In the genomic region with DNA sequence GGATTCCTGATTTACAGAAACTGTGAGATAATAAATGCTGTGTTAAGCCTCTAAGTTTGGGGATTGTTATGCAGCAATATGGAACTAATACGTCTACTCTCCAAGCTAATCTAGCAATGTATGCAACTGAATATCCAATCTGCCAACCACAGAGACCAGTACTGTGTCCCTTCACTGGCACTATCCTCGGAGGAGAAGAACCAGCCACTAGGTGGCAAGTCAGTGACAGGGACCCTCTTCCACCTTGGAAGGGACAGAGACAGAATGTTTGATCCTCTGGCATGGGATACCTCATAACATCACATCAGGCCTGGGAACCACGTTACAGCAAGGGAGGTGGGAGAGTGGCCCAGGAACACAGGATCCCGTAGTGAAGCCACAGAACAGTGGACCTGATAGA, we compare ENCODE assay signal across 26 cellular contexts.
DNase-seq lines count a peak whose midpoint lies in the region; ATAC-seq, FAIRE-seq and TF ChIP-seq lines count a peak whose summit lies in the region.
"Had no signal": no experiment of that assay in that cellular context is flagged by ENCODE, and none has a peak within 500 bp of the region (broad histone marks: within the 10 kb centered on the region; RNA-seq: fewer than 3 reads in every experiment).

No MANE protein-coding gene starts in this region.

- H3K36me3 Mint-ChIP-seq in GM23338 (ENCODE audit: low read depth) = no peaks in the 10 kb centered on the region
- H3K36me3 Mint-ChIP-seq: activated CD4-positive, alpha-beta memory T cell treated with anti-CD3 and anti-CD28 coated beads for 36 hours had no signal

- H3K4me2 ChIP-seq in GM23338 (no peak overlapping the region), OCI-LY3 (ENCODE audit: low read length) (no peak overlapping the region)

- peaks cover 2% of the 10 kb centered on the region; the same call in 1 of the 3 replicates for H3K4me1 Mint-ChIP-seq in GM23338

- H3K79me2 ChIP-seq in GM23338 (replicated peaks; ENCODE audit: insufficient read depth) = no peaks in the 10 kb centered on the region
- H3K79me2 ChIP-seq in OCI-LY3 (ENCODE audit: low read length) = no peaks in the 10 kb centered on the region

- H3K9ac ChIP-seq in OCI-LY3 (ENCODE audit: low read length) = no peak overlapping the region

- DNase-seq in D721Med (ENCODE audit: insufficient read length, low spot score) (no peak), GM23338 (ENCODE audit: low spot score) (peak; percentile 32), epithelial cell of esophagus (ENCODE audit: low read depth) (no peak), NCI-H2196 treated with DMSO at 0.1 percent for 48 hours (lab: John Stamatoyannopoulos, UW; ENCODE audit: unreplicated experiment) (no peak), NCI-H2227 (lab: John Stamatoyannopoulos, UW; ENCODE audit: unreplicated experiment) (no peak)
- DNase-seq: activated CD4-positive, alpha-beta memory T cell treated with anti-CD3 and anti-CD28 coated beads for 36 hours; activated CD4-positive, CD25-positive, alpha-beta regulatory T cell; activated naive CD4-positive, alpha-beta T cell; AML-193; DMS79 treated with DMSO at 0.1 percent for 48 hours; H7; naive thymus-derived CD4-positive, alpha-beta T cell; NCI-H1105 treated with DMSO at 0.1 percent for 48 hours; NCI-H2081; NCI-H446 treated with DMSO at 0.1 percent for 48 hours; pancreas; right cardiac atrium; stomach; T-helper 9 cell had no signal

- no peak overlapping the region for H3K27ac Mint-ChIP-seq in GM23338
- H3K27ac Mint-ChIP-seq: activated CD4-positive, alpha-beta memory T cell treated with anti-CD3 and anti-CD28 coated beads for 36 hours; naive thymus-derived CD4-positive, alpha-beta T cell had no signal

- H3K9me2 ChIP-seq in GM23338 (ENCODE audit: insufficient read depth) = no peaks in the 10 kb centered on the region

- H3K36me3 ChIP-seq in GM23338 (ENCODE audit: insufficient read depth) (no peaks in the 10 kb centered on the region), OCI-LY3 (replicated peaks; ENCODE audit: low read depth, low read length) (no peaks in the 10 kb centered on the region)
- H3K36me3 ChIP-seq: adrenal gland, pancreas, stomach, tibial nerve had no signal

- no peaks in the 10 kb centered on the region for H3F3A ChIP-seq in GM23338 (replicated peaks; ENCODE audit: low read depth)

- H3K27me3 ChIP-seq in GM23338 (ENCODE audit: insufficient read depth) = no peaks in the 10 kb centered on the region
- no peaks in the 10 kb centered on the region for H3K27me3 ChIP-seq in OCI-LY3 (ENCODE audit: low read depth, low read length)
- H3K27me3 ChIP-seq: adrenal gland, pancreas, tibial nerve had no signal

- no peak for FAIRE-seq in D721Med (lab: Jason Lieb, UNC)
- FAIRE-seq: GM18507, pancreas had no signal

- TF ChIP-seq CTCF in D721Med (IDR thresholded peaks at IDR 0.05; ENCODE audit: insufficient read depth, missing control alignments) (peak; percentile 21), GM23338 (conservative IDR thresholded peaks at IDR 0.05; ENCODE audit: low read depth in 2 of 2) (peak; percentile 53 to 63), OCI-LY3 (IDR thresholded peaks at IDR 0.05; ENCODE audit: low read depth, low read length) (peak; percentile 18), epithelial cell of esophagus (IDR thresholded peaks at IDR 0.05; ENCODE audit: insufficient read depth, low read depth, low read length, missing control alignments) (peak; percentile 5)

- H3K27ac ChIP-seq in GM23338 (ENCODE audit: low read depth) (no peak overlapping the region), OCI-LY3 (ENCODE audit: low read length) (no peak overlapping the region)
- H3K27ac ChIP-seq: adrenal gland, coronary artery, pancreas, stomach, tibial nerve had no signal

- H2AFZ ChIP-seq in GM23338 (no peak overlapping the region; the same call in 1 of the 2 replicates), OCI-LY3 (ENCODE audit: low read depth, low read length) (no peak overlapping the region)

- H3K4me3 ChIP-seq in GM23338 = no peak overlapping the region
- H3K4me3 ChIP-seq in OCI-LY3 (ENCODE audit: low read length) = no peak overlapping the region
- H3K4me3 ChIP-seq in epithelial cell of esophagus (ENCODE audit: low read length) = no peak overlapping the region
- H3K4me3 ChIP-seq: adrenal gland, coronary artery, pancreas, stomach, tibial nerve had no signal

- H4K20me1 ChIP-seq in GM23338 (replicated peaks; ENCODE audit: insufficient read depth) (no peaks in the 10 kb centered on the region), OCI-LY3 (ENCODE audit: insufficient read depth, low read length) (no peaks in the 10 kb centered on the region)

- ATAC-seq in GM23338 = peak; percentile 70
- no peak for ATAC-seq in GM18498 (IDR thresholded peaks at IDR 0.05; ENCODE audit: unreplicated experiment)
- ATAC-seq in GM21619 (IDR thresholded peaks at IDR 0.05; ENCODE audit: unreplicated experiment) = no peak
- ATAC-seq: naive thymus-derived CD4-positive, alpha-beta T cell; pancreas; right cardiac atrium had no signal

- H3K4me1 ChIP-seq in GM23338 (ENCODE audit: insufficient read depth) (no peaks in the 10 kb centered on the region), OCI-LY3 (ENCODE audit: low read length) (peaks cover 13% of the 10 kb centered on the region)
- H3K4me1 ChIP-seq: pancreas had no signal

- H3K27me3 Mint-ChIP-seq in GM23338 (ENCODE audit: insufficient read depth, low read depth, poor library complexity) = no peaks in the 10 kb centered on the region
- H3K27me3 Mint-ChIP-seq: activated CD4-positive, alpha-beta memory T cell treated with anti-CD3 and anti-CD28 coated beads for 36 hours; naive thymus-derived CD4-positive, alpha-beta T cell had no signal

- no peaks in the 10 kb centered on the region for H3K9me3 ChIP-seq in OCI-LY3 (ENCODE audit: insufficient read depth, low read length)
- H3K9me3 ChIP-seq: adrenal gland, pancreas, stomach, tibial nerve had no signal

- no peak overlapping the region for H3K4me3 Mint-ChIP-seq in GM23338
- H3K4me3 Mint-ChIP-seq: activated CD4-positive, alpha-beta memory T cell treated with anti-CD3 and anti-CD28 coated beads for 36 hours; naive thymus-derived CD4-positive, alpha-beta T cell had no signal

- no peaks in the 10 kb centered on the region for H3K9me3 Mint-ChIP-seq in GM23338
- H3K9me3 Mint-ChIP-seq: activated CD4-positive, alpha-beta memory T cell treated with anti-CD3 and anti-CD28 coated beads for 36 hours had no signal

TF ChIP-seq in GM23338, 12 proteins besides CTCF, POLR2A, EP300 and RAD21 (continues in another document):
- TF ChIP-seq STAT1 (IDR thresholded peaks at IDR 0.05; ENCODE audit: unreplicated experiment) = no peak
- TF ChIP-seq ZNF331 (CRISPR knock-in tag; IDR thresholded peaks at IDR 0.05; ENCODE audit: low read depth) = no peak
- no peak for TF ChIP-seq JUNB (IDR thresholded peaks at IDR 0.05; ENCODE audit: unreplicated experiment)
- TF ChIP-seq, protein P1, sequence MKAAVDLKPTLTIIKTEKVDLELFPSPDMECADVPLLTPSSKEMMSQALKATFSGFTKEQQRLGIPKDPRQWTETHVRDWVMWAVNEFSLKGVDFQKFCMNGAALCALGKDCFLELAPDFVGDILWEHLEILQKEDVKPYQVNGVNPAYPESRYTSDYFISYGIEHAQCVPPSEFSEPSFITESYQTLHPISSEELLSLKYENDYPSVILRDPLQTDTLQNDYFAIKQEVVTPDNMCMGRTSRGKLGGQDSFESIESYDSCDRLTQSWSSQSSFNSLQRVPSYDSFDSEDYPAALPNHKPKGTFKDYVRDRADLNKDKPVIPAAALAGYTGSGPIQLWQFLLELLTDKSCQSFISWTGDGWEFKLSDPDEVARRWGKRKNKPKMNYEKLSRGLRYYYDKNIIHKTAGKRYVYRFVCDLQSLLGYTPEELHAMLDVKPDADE (IDR thresholded peaks at IDR 0.05) = no peak

Comparison
In these comparisons a context has a peak if more than half of its experiments do, and no peak if none do; other contexts are left out.
1. CTCF ChIP-seq: peak in every context shown above with its lines; median percentile 58 in GM23338; 21 in D721Med; 18 in OCI-LY3; 5 in epithelial cell of esophagus.